Comparison of ENCODE assay signal across 19 cellular contexts in genomic region chr5:87069311-87069710, GRCh38.
"Had no signal": no experiment of that assay in that cellular context is flagged by ENCODE, and none has a peak within 500 bp of the region (broad histone marks: within the 10 kb centered on the region; RNA-seq: fewer than 3 reads in every experiment).

No MANE protein-coding gene starts in this region.

- H3K36me3 Mint-ChIP-seq: immature natural killer cell; stimulated activated memory B cell treated with anti-CD40 and anti-IgM and Interleukin-4, amounts not matched to agents 10 μg/mL and 1 μg/mL and 100 μg/mL, for 72 hours had no signal

- FAIRE-seq: kidney had no signal

- H3K4me3 Mint-ChIP-seq: dendritic cell treated with granulocyte-macrophage colony-stimulating factor and Interleukin-4, amounts not matched to agents 40 ng/mL and 50 ng/mL, for 4 days; immature natural killer cell; naive thymus-derived CD4-positive, alpha-beta T cell; stimulated activated memory B cell treated with anti-CD40 and anti-IgM and Interleukin-4, amounts not matched to agents 10 μg/mL and 1 μg/mL and 100 μg/mL, for 72 hours; stimulated activated naive CD8-positive, alpha-beta T cell treated with anti-CD3 and anti-CD28 coated beads, Interleukin-15, Interleukin-2, amounts not matched to agents 100 ng/mL and 50 ng/mL, for 24 hours had no signal

- H3K27me3 Mint-ChIP-seq: dendritic cell treated with granulocyte-macrophage colony-stimulating factor and Interleukin-4, amounts not matched to agents 40 ng/mL and 50 ng/mL, for 4 days; naive thymus-derived CD4-positive, alpha-beta T cell; stimulated activated memory B cell treated with anti-CD40 and anti-IgM and Interleukin-4, amounts not matched to agents 10 μg/mL and 1 μg/mL and 100 μg/mL, for 72 hours; stimulated activated naive CD8-positive, alpha-beta T cell treated with anti-CD3 and anti-CD28 coated beads, Interleukin-15, Interleukin-2, amounts not matched to agents 100 ng/mL and 50 ng/mL, for 24 hours had no signal

- H3K4me3 ChIP-seq: esophagus squamous epithelium, gastroesophageal sphincter, left ventricle myocardium inferior, psoas muscle, spleen, tibial artery, upper lobe of left lung, uterus had no signal

- DNase-seq: esophagus squamous epithelium; glutamatergic neuron; kidney; left ventricle myocardium inferior; naive thymus-derived CD4-positive, alpha-beta T cell; psoas muscle; spleen; stimulated activated CD4-positive, alpha-beta T cell treated with anti-CD3 and anti-CD28 coated beads, Interleukin-15, amount 100 ng/mL, for 24 hours; stimulated activated CD4-positive, alpha-beta T cell treated with anti-CD3 and anti-CD28 coated beads, Interleukin-1b, Interleukin-23, amount 100 ng/mL, for 48 hours; stimulated activated CD4-positive, alpha-beta T cell treated with anti-CD3 and anti-CD28 coated beads, Interleukin-4, amount 100 ng/mL, for 24 hours; upper lobe of left lung; uterus had no signal

- H3K27ac Mint-ChIP-seq: dendritic cell treated with granulocyte-macrophage colony-stimulating factor and Interleukin-4, amounts not matched to agents 40 ng/mL and 50 ng/mL, for 4 days; stimulated activated memory B cell treated with anti-CD40 and anti-IgM and Interleukin-4, amounts not matched to agents 10 μg/mL and 1 μg/mL and 100 μg/mL, for 72 hours; stimulated activated naive CD8-positive, alpha-beta T cell treated with anti-CD3 and anti-CD28 coated beads, Interleukin-15, Interleukin-2, amounts not matched to agents 100 ng/mL and 50 ng/mL, for 24 hours had no signal

- H3K9me3 ChIP-seq: esophagus squamous epithelium, gastroesophageal sphincter, left ventricle myocardium inferior, neutrophil, psoas muscle, spleen, tibial artery, upper lobe of left lung, uterus had no signal

- H3K4me1 ChIP-seq: esophagus squamous epithelium, gastroesophageal sphincter, left ventricle myocardium inferior, psoas muscle, tibial artery, upper lobe of left lung, uterus had no signal

- H3K27ac ChIP-seq: esophagus squamous epithelium, gastroesophageal sphincter, left ventricle myocardium inferior, neutrophil, psoas muscle, spleen, tibial artery, upper lobe of left lung, uterus had no signal

- H3K27me3 ChIP-seq: esophagus squamous epithelium, gastroesophageal sphincter, neutrophil, spleen, tibial artery, upper lobe of left lung, uterus had no signal

- H3K36me3 ChIP-seq: esophagus squamous epithelium, gastroesophageal sphincter, left ventricle myocardium inferior, neutrophil, spleen, tibial artery, upper lobe of left lung, uterus had no signal

- ATAC-seq: gastroesophageal sphincter; naive thymus-derived CD4-positive, alpha-beta T cell; psoas muscle; stimulated activated memory B cell treated with anti-CD40 and anti-IgM and Interleukin-4, amounts not matched to agents 10 μg/mL and 1 μg/mL and 100 μg/mL, for 72 hours had no signal

- H3K9me3 Mint-ChIP-seq: dendritic cell treated with granulocyte-macrophage colony-stimulating factor and Interleukin-4, amounts not matched to agents 40 ng/mL and 50 ng/mL, for 4 days; immature natural killer cell; naive thymus-derived CD4-positive, alpha-beta T cell; stimulated activated memory B cell treated with anti-CD40 and anti-IgM and Interleukin-4, amounts not matched to agents 10 μg/mL and 1 μg/mL and 100 μg/mL, for 72 hours; stimulated activated naive CD8-positive, alpha-beta T cell treated with anti-CD3 and anti-CD28 coated beads, Interleukin-15, Interleukin-2, amounts not matched to agents 100 ng/mL and 50 ng/mL, for 24 hours had no signal
